ENCODE assay signal across 9 cellular contexts in genomic region chr12:49503674-49504180, GRCh38. TPM values are rescaled to one million over a fixed set of nuclear protein-coding genes. Genes with fewer than 3 reads are reported as not detected.
DNase-seq lines count a peak whose midpoint lies in the region; ATAC-seq and TF ChIP-seq lines count a peak whose summit lies in the region.
"Had no signal": no experiment of that assay in that cellular context is flagged by ENCODE, and none has a peak within 500 bp of the region (broad histone marks: within the 10 kb centered on the region; RNA-seq: fewer than 3 reads in every experiment).

No MANE protein-coding gene starts in this region.

- no peaks in the 10 kb centered on the region for H3K9me3 ChIP-seq in A673 (ENCODE audit: low read depth, low read length, poor library complexity, severe bottlenecking)
- no peaks in the 10 kb centered on the region for H3K9me3 ChIP-seq in body of pancreas

- H3K27me3 ChIP-seq in A673 (replicated peaks; ENCODE audit: insufficient read depth, low read depth, low read length, poor library complexity), result no peaks in the 10 kb centered on the region
- H3K27me3 ChIP-seq in body of pancreas, result no peaks in the 10 kb centered on the region

- WGBS in body of pancreas, 2 donors, result 58 to 60% methylated on average over 5 of the region's 5 CpGs

- H3K4me3 ChIP-seq in A673 (ENCODE audit: low read depth, low read length, poor library complexity, severe bottlenecking), result peak overlapping the region; percentile 10
- no peak overlapping the region for H3K4me3 ChIP-seq in body of pancreas

- H3K4me1 ChIP-seq in A673 (ENCODE audit: insufficient read depth, low read length, poor library complexity, severe bottlenecking) (peaks cover 20% of the 10 kb centered on the region), body of pancreas (no peaks in the 10 kb centered on the region)

- TF ChIP-seq CTCF in A673 (conservative IDR thresholded peaks at IDR 0.05; ENCODE audit: low read depth, low read length) (no peak), body of pancreas (IDR thresholded peaks at IDR 0.05) (no peak)

- TF ChIP-seq POLR2A in body of pancreas (IDR thresholded peaks at IDR 0.05), result no peak

- H3K36me3 ChIP-seq in A673 (ENCODE audit: insufficient read depth, low read length, poor library complexity, severe bottlenecking) (peaks cover 27% of the 10 kb centered on the region), body of pancreas (replicated peaks in 1 of 2; ENCODE audit: insufficient read depth in 1 of 2, low read depth in 2 of 2) (no peaks in the 10 kb centered on the region)

- no TSS peak for BruUV-seq in A673 (replicated peaks; lab: Mats Ljungman, UMichigan)

- ATAC-seq in body of pancreas (peak; percentile 58), left colon (peak; percentile 88), GM21723 (IDR thresholded peaks at IDR 0.05; ENCODE audit: unreplicated experiment) (no peak), HG03159 (IDR thresholded peaks at IDR 0.05; ENCODE audit: unreplicated experiment) (no peak)

- DNase-seq in A673 (ENCODE audit: low spot score) (peak; percentile 92), M059J (ENCODE audit: low read depth) (peak; percentile 61), body of pancreas (peak; percentile 34 to 48 (median 44)), left colon (peak; percentile 47 to 56), hippocampal formation (lab: John Stamatoyannopoulos, UW) (no peak)
- no peak for DNase-seq in stimulated activated CD4-positive, alpha-beta T cell treated with anti-CD3 and anti-CD28 coated beads, Interleukin-4, amount 100 ng/mL, for 24 hours
- DNase-seq: AML-193 had no signal

- intact Hi-C loops in A673 (cut with micrococcal nuclease; ENCODE audit: unreplicated experiment) (no loop called here), body of pancreas (cut with DNase I) (loop anchor here (10.0 kb wide), 3 partner anchors 139 to 339 kb away; partner anchors contain the start of genes C1QL4 and SPATS2), left colon (cut with DNase I, micrococcal nuclease) (no loop called here)

- H3K27ac ChIP-seq in A673 (ENCODE audit: low read depth, low read length, poor library complexity, severe bottlenecking) (peak overlapping the region; percentile 64), body of pancreas (peak overlapping the region in 2 of 4 donors; percentile 34 to 36)

- POLR2A ChIA-PET in A673 (lab: Charles Lee; ENCODE audit: low non-redundant PET), result interaction anchor here (0.6 kb wide), 1 partner anchor 47 kb away, joined by 7 read pairs; no protein-coding TSS in a partner anchor

- CTCF ChIA-PET in A673 (lab: Charles Lee), result interaction anchor here (0.7 to 1.8 kb wide), 2 partner anchors 145 to 157 kb away, joined by 3 to 14 read pairs; no protein-coding TSS in a partner anchor

RNA-seq across cellular contexts. Expression of gene KCNH3, which starts 35.1 kb away (rescaled TPM):
- 4.0 and 4.5 TPM in 2 replicates for total RNA-seq in A673 (2021)
- 0.05 TPM in 1 of 2 replicates, not detected in the other for total RNA-seq in M059J (2014; rRNA removed; shearing (Covaris generic))
- 1 to 10 TPM; 1.3 to 1.6 TPM for total RNA-seq in body of pancreas
- under 1 TPM in 1 of 2 donors, not detected in 1; 0.14 TPM for total RNA-seq in left colon

Comparison
In these comparisons a context has a peak if more than half of its experiments do, and no peak if none do; other contexts are left out.
1. DNase-seq: peak in A673 (single experiment), M059J (single experiment), body of pancreas (4 of 4) and left colon (2 of 2); none in hippocampal formation (0 of 2) and stimulated activated CD4-positive, alpha-beta T cell treated with anti-CD3 and anti-CD28 coated beads, Interleukin-4, amount 100 ng/mL, for 24 hours (single experiment).
2. ATAC-seq: peak in body of pancreas (single experiment) and left colon (single experiment); none in GM21723 (single experiment) and HG03159 (single experiment).